8 cellular contexts compared by ENCODE assay signal in the genomic region with DNA sequence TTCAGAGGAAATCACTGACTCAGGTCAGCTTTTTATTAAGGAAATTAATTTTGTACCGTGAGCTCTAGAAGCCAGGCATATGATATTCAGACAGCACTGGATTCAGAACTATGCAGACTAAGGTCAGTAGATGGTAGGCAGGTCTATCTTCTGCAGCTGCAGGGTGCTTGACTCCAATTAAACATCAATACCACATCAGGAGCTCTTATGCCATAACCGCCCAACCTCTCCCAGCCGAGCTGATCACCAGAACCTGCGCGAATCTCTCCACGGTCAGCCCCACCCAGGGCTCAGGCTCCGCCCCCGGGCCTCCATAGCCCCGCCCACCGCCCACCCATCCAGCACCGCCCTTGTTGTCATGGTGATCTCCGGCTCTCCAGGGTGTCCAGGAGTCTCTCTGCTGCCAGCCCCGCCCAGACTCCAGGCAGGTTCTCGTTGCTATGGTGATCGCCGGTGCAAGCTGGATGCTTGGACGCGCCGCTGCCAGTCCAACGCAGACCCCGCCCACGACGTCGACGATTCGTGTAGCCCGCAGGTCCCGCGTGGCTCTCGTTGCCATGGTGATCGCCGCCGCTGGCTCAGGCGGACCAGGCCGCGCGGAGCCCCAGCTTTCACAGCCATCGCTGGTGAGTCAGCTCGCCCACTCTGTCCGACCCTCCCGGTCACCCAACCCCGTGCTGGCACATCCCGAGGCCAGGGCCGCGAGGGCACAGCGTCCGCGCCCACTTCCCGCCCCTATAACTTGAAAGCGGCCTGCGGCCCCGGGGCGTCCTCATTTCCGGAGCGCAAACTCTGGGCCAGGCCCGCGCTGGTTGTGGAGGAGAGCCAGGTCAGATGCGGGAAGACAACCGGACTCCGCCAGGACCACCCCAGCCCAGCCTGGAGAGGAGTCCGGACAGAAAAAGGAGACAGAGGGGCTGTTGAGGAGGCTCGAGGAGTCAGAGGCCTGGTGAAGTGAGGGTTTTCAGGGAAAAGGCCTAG. TPM values are rescaled to one million over a fixed set of nuclear protein-coding genes. Genes with fewer than 3 reads are reported as not detected.
DNase-seq lines count a peak whose midpoint lies in the region; ATAC-seq and TF ChIP-seq lines count a peak whose summit lies in the region.

A gene with protein sequence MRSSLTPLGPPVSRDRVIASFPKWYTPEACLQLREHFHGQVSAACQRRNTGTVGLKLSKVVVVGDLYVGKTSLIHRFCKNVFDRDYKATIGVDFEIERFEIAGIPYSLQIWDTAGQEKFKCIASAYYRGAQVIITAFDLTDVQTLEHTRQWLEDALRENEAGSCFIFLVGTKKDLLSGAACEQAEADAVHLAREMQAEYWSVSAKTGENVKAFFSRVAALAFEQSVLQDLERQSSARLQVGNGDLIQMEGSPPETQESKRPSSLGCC (plus strand): TSS at position 552 of the 981 bp plus-strand sequence. CDS start 1,140 bp downstream, outside the sequence.

- POLR2A ChIA-PET in activated CD4-positive, alpha-beta memory T cell treated with anti-CD3 and anti-CD28 coated beads for 36 hours (lab: Charles Lee): interaction anchor here (1.1 to 2.4 kb wide), 2 partner anchors 9 to 36 kb away, joined by 3 to 6 read pairs; no protein-coding TSS in a partner anchor

- peak within 1 kb of the TSS; percentile 66 for H3K4me3 Mint-ChIP-seq in activated CD4-positive, alpha-beta memory T cell treated with anti-CD3 and anti-CD28 coated beads for 36 hours

- peak within 1 kb of the TSS; percentile 78 to 97 (median 94) for H3K4me2 ChIP-seq in BLaER1 treated with 17β-estradiol and CSF1 and Interleukin-3, amounts not matched to agents 10 nM and 100 nM

- H3K9me3 Mint-ChIP-seq in activated CD4-positive, alpha-beta memory T cell treated with anti-CD3 and anti-CD28 coated beads for 36 hours: no peaks in the 10 kb centered on the region

- no peaks in the 10 kb centered on the region for H3K36me3 Mint-ChIP-seq in activated CD4-positive, alpha-beta memory T cell treated with anti-CD3 and anti-CD28 coated beads for 36 hours

- no peaks in the 10 kb centered on the region for H3K27me3 ChIP-seq in BLaER1 treated with 17β-estradiol and CSF1 and Interleukin-3, amounts not matched to agents 10 nM and 100 nM

- H3K4me3 ChIP-seq in BLaER1 treated with 17β-estradiol and CSF1 and Interleukin-3, amounts not matched to agents 10 nM and 100 nM: peak within 1 kb of the TSS; percentile 27 to 65 (median 56); a peak in 19 of 20 replicates
- peak within 1 kb of the TSS; percentile 79 for H3K4me3 ChIP-seq in HFF-Myc (replicated peaks; ENCODE audit: low read depth, low read length)

- peak within 1 kb of the TSS; percentile 54 for H3K27ac Mint-ChIP-seq in activated CD4-positive, alpha-beta memory T cell treated with anti-CD3 and anti-CD28 coated beads for 36 hours

- peak within 1 kb of the TSS in 10 of 11 experiments; percentile 21 to 79 (median 62); a peak in 18 of 22 replicates for H3K27ac ChIP-seq in BLaER1 treated with 17β-estradiol and CSF1 and Interleukin-3, amounts not matched to agents 10 nM and 100 nM

- DNase-seq in HFF-Myc (ENCODE audit: extremely low read depth, low read depth) (peak; percentile 97), NCI-H510A treated with DMSO at 0.1 percent for 48 hours (lab: John Stamatoyannopoulos, UW) (peak; percentile 83), dermis blood vessel endothelial cell (peak; percentile 98), left kidney (ENCODE audit: low read depth, low spot score) (peak; percentile 100)
- peak; percentile 91 for DNase-seq in activated CD4-positive, alpha-beta memory T cell treated with anti-CD3 and anti-CD28 coated beads for 36 hours
- peak; percentile 47 to 74 for DNase-seq in stimulated activated CD4-positive, alpha-beta T cell treated with anti-CD3 and anti-CD28 coated beads, Interleukin-1b, Interleukin-23, amount 100 ng/mL, for 1 hour (ENCODE audit: low read depth in 2 of 2)

- H3K4me1 ChIP-seq in BLaER1 treated with 17β-estradiol and CSF1 and Interleukin-3, amounts not matched to agents 10 nM and 100 nM: peaks cover 32 to 72% (median 63%) of the 10 kb centered on the region in 10 experiments

- peaks cover 36% of the 10 kb centered on the region for H3K4me1 Mint-ChIP-seq in activated CD4-positive, alpha-beta memory T cell treated with anti-CD3 and anti-CD28 coated beads for 36 hours (ENCODE audit: low read depth)

- intact Hi-C loops in activated CD4-positive, alpha-beta memory T cell treated with anti-CD3 and anti-CD28 coated beads for 36 hours (cut with micrococcal nuclease): no loop called here

- TF ChIP-seq CTCF in HFF-Myc (IDR thresholded peaks at IDR 0.05; ENCODE audit: low read depth, low read length, missing control alignments): no peak

- H3K9ac ChIP-seq in BLaER1 treated with 17β-estradiol and CSF1 and Interleukin-3, amounts not matched to agents 10 nM and 100 nM: peak within 1 kb of the TSS; percentile 54 to 77 (median 66)

- CTCF ChIA-PET in activated CD4-positive, alpha-beta memory T cell treated with anti-CD3 and anti-CD28 coated beads for 36 hours (lab: Charles Lee): interaction anchor here (0.6 to 0.9 kb wide), 2 partner anchors 76 to 145 kb away, joined by 3 to 4 read pairs; no protein-coding TSS in a partner anchor

- H4K20me1 ChIP-seq in BLaER1 treated with 17β-estradiol and CSF1 and Interleukin-3, amounts not matched to agents 10 nM and 100 nM: 0 out of 22 replicates have a peak, but pooled peaks cover 0 to 3% (median 0%) of the 10 kb centered on the region in 11 experiments

- ATAC-seq in HG03108 (IDR thresholded peaks at IDR 0.05; ENCODE audit: unreplicated experiment): no peak

- no peaks in the 10 kb centered on the region for H3K27me3 Mint-ChIP-seq in activated CD4-positive, alpha-beta memory T cell treated with anti-CD3 and anti-CD28 coated beads for 36 hours

- no peaks in the 10 kb centered on the region for H3K9me3 ChIP-seq in BLaER1 treated with 17β-estradiol and CSF1 and Interleukin-3, amounts not matched to agents 10 nM and 100 nM (replicated peaks in 1 of 11)

- no peaks in the 10 kb centered on the region for H3K36me3 ChIP-seq in BLaER1 treated with 17β-estradiol and CSF1 and Interleukin-3, amounts not matched to agents 10 nM and 100 nM

RNA-seq across cellular contexts. Expression of the gene that starts here (rescaled TPM):
- under 1 TPM; 0.31 to 0.46 TPM for total RNA-seq in activated CD4-positive, alpha-beta memory T cell treated with anti-CD3 and anti-CD28 coated beads for 36 hours
- 0.34 and 0.70 TPM in 2 replicates for total RNA-seq in dermis blood vessel endothelial cell

Comparison
In these comparisons a context has a peak if more than half of its experiments do, and no peak if none do; other contexts are left out.
1. Peak in DNase-seq in activated CD4-positive, alpha-beta memory T cell treated with anti-CD3 and anti-CD28 coated beads for 36 hours; RNA of the gene not detected or under 1 TPM.
2. Peak in DNase-seq in dermis blood vessel endothelial cell; RNA of the gene not detected or under 1 TPM.